In genomic region chr4:179285696-179286095, GRCh38 we compare ENCODE assay signal across 1 cellular context.
TF ChIP-seq lines count a peak whose summit lies in the region.

No MANE protein-coding gene starts in this region.

TF ChIP-seq in HepG2, 621 proteins besides CTCF, POLR2A, EP300 and RAD21 (continued from another document):
- TF ChIP-seq ZNF512 (CRISPR knock-in tag; IDR thresholded peaks at IDR 0.05) (no peak), NBN (conservative IDR thresholded peaks at IDR 0.05) (no peak), RFX5 (IDR thresholded peaks at IDR 0.05; ENCODE audit: low read depth, low read length) (no peak), MIXL1 (CRISPR knock-in tag; IDR thresholded peaks at IDR 0.05) (peak; percentile 75), DNMT3B (CRISPR knock-in tag; conservative IDR thresholded peaks at IDR 0.05) (no peak), FOXA3 (CRISPR knock-in tag; IDR thresholded peaks at IDR 0.05) (0 out of 2 replicates have a peak, but pooled peaks have one; percentile 14), STAT5B (CRISPR knock-in tag; IDR thresholded peaks at IDR 0.05) (no peak), ZFP82 (CRISPR knock-in tag; IDR thresholded peaks at IDR 0.05; ENCODE audit: borderline replicate concordance) (no peak)
TF ChIP-seq in HepG2: peak in this region for 20.
